ENCODE assay signal across 24 cellular contexts in genomic region chr10:124959564-124959963, GRCh38.
"Had no signal": no experiment of that assay in that cellular context is flagged by ENCODE, and none has a peak within 500 bp of the region (broad histone marks: within the 10 kb centered on the region; RNA-seq: fewer than 3 reads in every experiment).

No MANE protein-coding gene starts in this region.

- DNase-seq: effector CD4-positive, alpha-beta T cell; endodermal cell; erythroblast; foreskin keratinocyte; immature natural killer cell; left cardiac atrium; left ventricle myocardium inferior; lower lobe of right lung; mesenchymal stem cell; midbrain; nephron progenitor cell; psoas muscle; retina; right lobe of liver; stimulated activated CD4-positive, alpha-beta T cell treated with anti-CD3 and anti-CD28 coated beads, Interleukin-15, amount 100 ng/mL, for 24 hours; stimulated activated CD4-positive, alpha-beta T cell treated with anti-CD3 and anti-CD28 coated beads, Interleukin-1b, Interleukin-23, amount 100 ng/mL, for 48 hours; stimulated activated CD4-positive, alpha-beta T cell treated with anti-CD3 and anti-CD28 coated beads, Interleukin-4, amount 100 ng/mL, for 24 hours; stomach; substantia nigra; transverse colon had no signal

- H3K36me3 Mint-ChIP-seq: immature natural killer cell had no signal

- H3K9me3 ChIP-seq: left ventricle myocardium inferior, lower lobe of right lung, neutrophil, psoas muscle, right lobe of liver, stomach, thoracic aorta, transverse colon had no signal

- H3K4me3 Mint-ChIP-seq: endodermal cell; immature natural killer cell; nephron progenitor cell; stimulated activated memory B cell treated with anti-CD40 and anti-IgM and Interleukin-4, amounts not matched to agents 10 μg/mL and 1 μg/mL and 100 μg/mL, for 72 hours had no signal

- H3K27ac ChIP-seq: coronary artery, foreskin keratinocyte, left ventricle myocardium inferior, lower lobe of right lung, psoas muscle, right lobe of liver, stomach, thoracic aorta, transverse colon had no signal

- ATAC-seq: foreskin keratinocyte; left cardiac atrium; lower lobe of right lung; psoas muscle; right lobe of liver; stimulated activated memory B cell treated with anti-CD40 and anti-IgM and Interleukin-4, amounts not matched to agents 10 μg/mL and 1 μg/mL and 100 μg/mL, for 72 hours had no signal

- H3K27ac Mint-ChIP-seq: endodermal cell; nephron progenitor cell; stimulated activated memory B cell treated with anti-CD40 and anti-IgM and Interleukin-4, amounts not matched to agents 10 μg/mL and 1 μg/mL and 100 μg/mL, for 72 hours had no signal

- H3K9me3 Mint-ChIP-seq: endodermal cell; immature natural killer cell; nephron progenitor cell; stimulated activated memory B cell treated with anti-CD40 and anti-IgM and Interleukin-4, amounts not matched to agents 10 μg/mL and 1 μg/mL and 100 μg/mL, for 72 hours had no signal

- H3K36me3 ChIP-seq: left ventricle myocardium inferior, neutrophil, right lobe of liver, stomach, thoracic aorta, transverse colon had no signal

- H3K4me3 ChIP-seq: coronary artery, left ventricle myocardium inferior, lower lobe of right lung, psoas muscle, right lobe of liver, stomach, thoracic aorta, transverse colon had no signal

- H3K27me3 Mint-ChIP-seq: stimulated activated memory B cell treated with anti-CD40 and anti-IgM and Interleukin-4, amounts not matched to agents 10 μg/mL and 1 μg/mL and 100 μg/mL, for 72 hours had no signal

- H3K4me1 ChIP-seq: foreskin keratinocyte had no signal

- H3K27me3 ChIP-seq: foreskin keratinocyte, neutrophil, right lobe of liver, stomach, transverse colon had no signal
